1 cellular context compared by ENCODE assay signal in the genomic region with DNA sequence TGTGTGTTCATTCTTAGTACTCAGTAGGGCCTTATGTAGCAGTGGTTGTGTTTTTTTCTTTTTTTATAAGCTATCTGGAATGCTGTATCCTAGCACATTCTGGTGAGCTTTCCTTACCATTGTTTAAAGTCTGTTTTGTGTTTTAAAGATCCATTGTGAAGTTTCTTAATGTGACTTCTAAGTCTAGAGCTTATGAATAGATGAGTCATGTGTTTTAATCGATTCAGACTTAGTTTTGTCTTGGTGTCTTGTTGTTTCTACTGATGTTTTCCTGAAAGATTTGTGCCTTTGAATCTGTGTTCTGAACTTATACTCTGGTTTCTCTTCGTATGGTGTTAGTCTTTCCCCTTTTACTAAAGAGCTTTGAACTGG.
TF ChIP-seq lines count a peak whose summit lies in the region.

No MANE protein-coding gene starts in this region.

TF ChIP-seq in GM12878, 131 proteins besides CTCF, POLR2A, EP300 and RAD21 (continued from another document):
- TF ChIP-seq, protein P1, sequence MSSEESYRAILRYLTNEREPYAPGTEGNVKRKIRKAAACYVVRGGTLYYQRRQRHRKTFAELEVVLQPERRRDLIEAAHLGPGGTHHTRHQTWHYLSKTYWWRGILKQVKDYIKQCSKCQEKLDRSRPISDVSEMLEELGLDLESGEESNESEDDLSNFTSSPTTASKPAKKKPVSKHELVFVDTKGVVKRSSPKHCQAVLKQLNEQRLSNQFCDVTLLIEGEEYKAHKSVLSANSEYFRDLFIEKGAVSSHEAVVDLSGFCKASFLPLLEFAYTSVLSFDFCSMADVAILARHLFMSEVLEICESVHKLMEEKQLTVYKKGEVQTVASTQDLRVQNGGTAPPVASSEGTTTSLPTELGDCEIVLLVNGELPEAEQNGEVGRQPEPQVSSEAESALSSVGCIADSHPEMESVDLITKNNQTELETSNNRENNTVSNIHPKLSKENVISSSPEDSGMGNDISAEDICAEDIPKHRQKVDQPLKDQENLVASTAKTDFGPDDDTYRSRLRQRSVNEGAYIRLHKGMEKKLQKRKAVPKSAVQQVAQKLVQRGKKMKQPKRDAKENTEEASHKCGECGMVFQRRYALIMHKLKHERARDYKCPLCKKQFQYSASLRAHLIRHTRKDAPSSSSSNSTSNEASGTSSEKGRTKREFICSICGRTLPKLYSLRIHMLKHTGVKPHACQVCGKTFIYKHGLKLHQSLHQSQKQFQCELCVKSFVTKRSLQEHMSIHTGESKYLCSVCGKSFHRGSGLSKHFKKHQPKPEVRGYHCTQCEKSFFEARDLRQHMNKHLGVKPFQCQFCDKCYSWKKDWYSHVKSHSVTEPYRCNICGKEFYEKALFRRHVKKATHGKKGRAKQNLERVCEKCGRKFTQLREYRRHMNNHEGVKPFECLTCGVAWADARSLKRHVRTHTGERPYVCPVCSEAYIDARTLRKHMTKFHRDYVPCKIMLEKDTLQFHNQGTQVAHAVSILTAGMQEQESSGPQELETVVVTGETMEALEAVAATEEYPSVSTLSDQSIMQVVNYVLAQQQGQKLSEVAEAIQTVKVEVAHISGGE (CRISPR knock-in tag; IDR thresholded peaks at IDR 0.05): no peak
- TF ChIP-seq SMC3 (IDR thresholded peaks at IDR 0.05; ENCODE audit: borderline replicate concordance, low read length): no peak
- TF ChIP-seq MYB (IDR thresholded peaks at IDR 0.05; ENCODE audit: borderline replicate concordance, low read depth, low read length): no peak
- TF ChIP-seq DPF2 (IDR thresholded peaks at IDR 0.05): no peak
- TF ChIP-seq NFXL1 (IDR thresholded peaks at IDR 0.05; ENCODE audit: borderline replicate concordance): no peak
- TF ChIP-seq GATAD2B (conservative IDR thresholded peaks at IDR 0.05; ENCODE audit: low read depth): no peak
- no peak for TF ChIP-seq IKZF1 (conservative IDR thresholded peaks at IDR 0.05)
- no peak for TF ChIP-seq TARDBP (IDR thresholded peaks at IDR 0.05; ENCODE audit: borderline replicate concordance)
- TF ChIP-seq HDAC2 (IDR thresholded peaks at IDR 0.05): no peak
- TF ChIP-seq, protein P2, sequence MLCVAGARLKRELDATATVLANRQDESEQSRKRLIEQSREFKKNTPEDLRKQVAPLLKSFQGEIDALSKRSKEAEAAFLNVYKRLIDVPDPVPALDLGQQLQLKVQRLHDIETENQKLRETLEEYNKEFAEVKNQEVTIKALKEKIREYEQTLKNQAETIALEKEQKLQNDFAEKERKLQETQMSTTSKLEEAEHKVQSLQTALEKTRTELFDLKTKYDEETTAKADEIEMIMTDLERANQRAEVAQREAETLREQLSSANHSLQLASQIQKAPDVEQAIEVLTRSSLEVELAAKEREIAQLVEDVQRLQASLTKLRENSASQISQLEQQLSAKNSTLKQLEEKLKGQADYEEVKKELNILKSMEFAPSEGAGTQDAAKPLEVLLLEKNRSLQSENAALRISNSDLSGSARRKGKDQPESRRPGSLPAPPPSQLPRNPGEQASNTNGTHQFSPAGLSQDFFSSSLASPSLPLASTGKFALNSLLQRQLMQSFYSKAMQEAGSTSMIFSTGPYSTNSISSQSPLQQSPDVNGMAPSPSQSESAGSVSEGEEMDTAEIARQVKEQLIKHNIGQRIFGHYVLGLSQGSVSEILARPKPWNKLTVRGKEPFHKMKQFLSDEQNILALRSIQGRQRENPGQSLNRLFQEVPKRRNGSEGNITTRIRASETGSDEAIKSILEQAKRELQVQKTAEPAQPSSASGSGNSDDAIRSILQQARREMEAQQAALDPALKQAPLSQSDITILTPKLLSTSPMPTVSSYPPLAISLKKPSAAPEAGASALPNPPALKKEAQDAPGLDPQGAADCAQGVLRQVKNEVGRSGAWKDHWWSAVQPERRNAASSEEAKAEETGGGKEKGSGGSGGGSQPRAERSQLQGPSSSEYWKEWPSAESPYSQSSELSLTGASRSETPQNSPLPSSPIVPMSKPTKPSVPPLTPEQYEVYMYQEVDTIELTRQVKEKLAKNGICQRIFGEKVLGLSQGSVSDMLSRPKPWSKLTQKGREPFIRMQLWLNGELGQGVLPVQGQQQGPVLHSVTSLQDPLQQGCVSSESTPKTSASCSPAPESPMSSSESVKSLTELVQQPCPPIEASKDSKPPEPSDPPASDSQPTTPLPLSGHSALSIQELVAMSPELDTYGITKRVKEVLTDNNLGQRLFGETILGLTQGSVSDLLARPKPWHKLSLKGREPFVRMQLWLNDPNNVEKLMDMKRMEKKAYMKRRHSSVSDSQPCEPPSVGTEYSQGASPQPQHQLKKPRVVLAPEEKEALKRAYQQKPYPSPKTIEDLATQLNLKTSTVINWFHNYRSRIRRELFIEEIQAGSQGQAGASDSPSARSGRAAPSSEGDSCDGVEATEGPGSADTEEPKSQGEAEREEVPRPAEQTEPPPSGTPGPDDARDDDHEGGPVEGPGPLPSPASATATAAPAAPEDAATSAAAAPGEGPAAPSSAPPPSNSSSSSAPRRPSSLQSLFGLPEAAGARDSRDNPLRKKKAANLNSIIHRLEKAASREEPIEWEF (IDR thresholded peaks at IDR 0.05; ENCODE audit: insufficient replicate concordance, low read depth, low read length): no peak
- TF ChIP-seq SUZ12 (IDR thresholded peaks at IDR 0.05; ENCODE audit: unreplicated experiment): no peak
- TF ChIP-seq HDGF (IDR thresholded peaks at IDR 0.05): no peak
- TF ChIP-seq TCF7 (IDR thresholded peaks at IDR 0.05; ENCODE audit: borderline replicate concordance): no peak
- no peak for TF ChIP-seq ZSCAN29 (IDR thresholded peaks at IDR 0.05)
- TF ChIP-seq SMAD5 (IDR thresholded peaks at IDR 0.05; ENCODE audit: low read depth): no peak
